18 cellular contexts compared by ENCODE assay signal in genomic region chr7:29231671-29232267, GRCh38. TPM values are rescaled to one million over a fixed set of nuclear protein-coding genes. Genes with fewer than 3 reads are reported as not detected.
"Had no signal": no experiment of that assay in that cellular context is flagged by ENCODE, and none has a peak within 500 bp of the region (broad histone marks: within the 10 kb centered on the region; RNA-seq: fewer than 3 reads in every experiment).

No MANE protein-coding gene starts in this region.

- H3K9me3 ChIP-seq: tibial artery, uterus had no signal

- DNase-seq: activated B cell treated with CpG ODN at 0.5 μM for 24 hours; activated CD4-positive, alpha-beta memory T cell treated with anti-CD3 and anti-CD28 coated beads for 36 hours; activated CD4-positive, alpha-beta T cell treated with anti-CD3 and anti-CD28 coated beads for 4 hours; activated gamma-delta T cell treated with Interleukin-2 at 50 U/mL for 16 hours; activated T-cell treated with anti-CD3 and anti-CD28 coated beads for 4 hours; effector memory CD4-positive, alpha-beta T cell; immature natural killer cell; left ventricle myocardium superior; naive thymus-derived CD4-positive, alpha-beta T cell; nucleus accumbens; retina; stimulated activated CD4-positive, alpha-beta T cell treated with anti-CD3 and anti-CD28 coated beads, Interleukin-12 subunit alpha, Interleukin-12 subunit beta, amount 100 ng/mL, for 4 hours; stimulated activated CD4-positive, alpha-beta T cell treated with anti-CD3 and anti-CD28 coated beads, Interleukin-1b, Interleukin-23, amount 100 ng/mL, for 48 hours; stimulated activated naive CD4-positive, alpha-beta T cell treated with Interleukin-2 at 50 U/mL for 16 hours; tibial artery; uterus had no signal

- H3K27me3 ChIP-seq: tibial artery, uterus had no signal

- H3K27ac ChIP-seq: tibial artery, uterus had no signal

- FAIRE-seq: bronchial epithelial cell had no signal

- H3K4me1 ChIP-seq: tibial artery, uterus had no signal

- H3K36me3 ChIP-seq: tibial artery, uterus had no signal

- ATAC-seq: left ventricle myocardium superior; naive thymus-derived CD4-positive, alpha-beta T cell had no signal

- H3K4me3 ChIP-seq: tibial artery, uterus had no signal

RNA-seq across cellular contexts. Expression of gene CHN2, which starts 37.2 kb away (rescaled TPM):
- total RNA-seq: activated T-helper 1 cell treated with anti-CD3 and anti-CD28 coated beads, Interleukin-12 subunit alpha, Interleukin-12 subunit beta, Interleukin-2, Interleukin-4 antibody, amounts not matched to agents 30 ng/mL and 10 ng/mL and 1 ng/mL, durations not matched to agents 14 hours and 24 hours and 36 hours had no signal
